In genomic region chr1:15843826-15844572, GRCh38 we compare ENCODE assay signal across 1 cellular context.
TF ChIP-seq lines count a peak whose summit lies in the region.

No MANE protein-coding gene starts in this region.

TF ChIP-seq in GM12878, 131 proteins besides CTCF, POLR2A, EP300 and RAD21 (continues in another document):
- TF ChIP-seq SPI1 (IDR thresholded peaks at IDR 0.05; ENCODE audit: borderline replicate concordance, insufficient read depth, low read depth, low read length) (no peak), MYB (IDR thresholded peaks at IDR 0.05; ENCODE audit: borderline replicate concordance, low read depth, low read length) (no peak), BHLHE40 (IDR thresholded peaks at IDR 0.05; ENCODE audit: borderline replicate concordance in 1 of 2, low read depth in 2 of 2, low read length in 1 of 2) (peak; percentile 41 to 42; a peak in 1 of 4 replicates), ZBTB33 (IDR thresholded peaks at IDR 0.05) (no peak), IKZF1 (conservative IDR thresholded peaks at IDR 0.05) (no peak), CEBPB (IDR thresholded peaks at IDR 0.05; ENCODE audit: borderline replicate concordance in 1 of 2, low read depth in 2 of 2, low read length in 2 of 2) (no peak), SIX5 (IDR thresholded peaks at IDR 0.05; ENCODE audit: low read depth, low read length, severe bottlenecking) (no peak), ATF2 (IDR thresholded peaks at IDR 0.05; ENCODE audit: low read length) (0 out of 2 replicates have a peak, but pooled peaks have one; percentile 11), EZH2 (IDR thresholded peaks at IDR 0.05; ENCODE audit: borderline replicate concordance, control insufficient read depth, low read depth, low read length) (no peak), RB1 (IDR thresholded peaks at IDR 0.05; ENCODE audit: borderline replicate concordance) (no peak), POLR2AphosphoS5 (IDR thresholded peaks at IDR 0.05; ENCODE audit: low read length) (no peak), FOXK2 (IDR thresholded peaks at IDR 0.05) (no peak), MYC (IDR thresholded peaks at IDR 0.05; ENCODE audit: insufficient read depth, insufficient read length, insufficient replicate concordance, low read length, severe bottlenecking) (no peak), CBX5 (IDR thresholded peaks at IDR 0.05; ENCODE audit: low read depth) (no peak), MTA2 (IDR thresholded peaks at IDR 0.05; ENCODE audit: low read depth) (no peak), MEF2A (IDR thresholded peaks at IDR 0.05; ENCODE audit: insufficient read depth, low read depth, low read length) (0 out of 2 replicates have a peak, but pooled peaks have one; percentile 44), ZBTB40 (IDR thresholded peaks at IDR 0.05; ENCODE audit: borderline replicate concordance) (no peak), NFIC (IDR thresholded peaks at IDR 0.05; ENCODE audit: low read depth, low read length) (no peak), POU2F2 (IDR thresholded peaks at IDR 0.05; ENCODE audit: borderline replicate concordance, low read depth, low read length) (no peak), TCF12 (IDR thresholded peaks at IDR 0.05; ENCODE audit: low read depth, low read length) (no peak), BCL3 (IDR thresholded peaks at IDR 0.05; ENCODE audit: borderline replicate concordance, insufficient read depth, low read depth, low read length, poor library complexity, severe bottlenecking) (no peak), CHD2 (IDR thresholded peaks at IDR 0.05; ENCODE audit: borderline replicate concordance, low read depth, low read length) (no peak), FOXM1 (IDR thresholded peaks at IDR 0.05; ENCODE audit: low read depth, low read length) (no peak), MAX (IDR thresholded peaks at IDR 0.05; ENCODE audit: low read depth, low read length) (no peak), SMARCA5 (IDR thresholded peaks at IDR 0.05) (no peak), PAX5 (IDR thresholded peaks at IDR 0.05; ENCODE audit: borderline replicate concordance, low read depth, low read length) (0 out of 2 replicates have a peak, but pooled peaks have one; percentile 11), CREB1 (IDR thresholded peaks at IDR 0.05; ENCODE audit: low read depth) (no peak), USF2 (IDR thresholded peaks at IDR 0.05; ENCODE audit: borderline replicate concordance, low read depth, low read length) (no peak), MLLT1 (IDR thresholded peaks at IDR 0.05) (peak; percentile 98), SMAD1 (IDR thresholded peaks at IDR 0.05; ENCODE audit: low read depth, partially characterized antibody) (no peak), FOS (IDR thresholded peaks at IDR 0.05; ENCODE audit: borderline replicate concordance, extremely low read depth, insufficient read length) (no peak), TARDBP (IDR thresholded peaks at IDR 0.05; ENCODE audit: borderline replicate concordance) (no peak), STAT1 (conservative IDR thresholded peaks at IDR 0.05) (no peak), KDM1A (IDR thresholded peaks at IDR 0.05; ENCODE audit: borderline replicate concordance) (no peak), HCFC1 (IDR thresholded peaks at IDR 0.05; ENCODE audit: low read length) (no peak), ZNF217 (IDR thresholded peaks at IDR 0.05) (no peak), E2F8 (IDR thresholded peaks at IDR 0.05; ENCODE audit: low read depth, partially characterized antibody) (no peak), PBX3 (IDR thresholded peaks at IDR 0.05; ENCODE audit: insufficient replicate concordance, low read depth, low read length) (no peak), ZSCAN29 (IDR thresholded peaks at IDR 0.05) (no peak), BCLAF1 (IDR thresholded peaks at IDR 0.05) (no peak), MXI1 (IDR thresholded peaks at IDR 0.05; ENCODE audit: low read depth, low read length) (no peak), PAX8 (IDR thresholded peaks at IDR 0.05) (no peak), KAT2A (conservative IDR thresholded peaks at IDR 0.05; ENCODE audit: control insufficient read depth, low read depth, low read length) (no peak), TCF7 (IDR thresholded peaks at IDR 0.05; ENCODE audit: borderline replicate concordance) (peak; percentile 72), NR2C1 (IDR thresholded peaks at IDR 0.05) (no peak)
